ENCODE assay signal across 21 cellular contexts in the genomic region with DNA sequence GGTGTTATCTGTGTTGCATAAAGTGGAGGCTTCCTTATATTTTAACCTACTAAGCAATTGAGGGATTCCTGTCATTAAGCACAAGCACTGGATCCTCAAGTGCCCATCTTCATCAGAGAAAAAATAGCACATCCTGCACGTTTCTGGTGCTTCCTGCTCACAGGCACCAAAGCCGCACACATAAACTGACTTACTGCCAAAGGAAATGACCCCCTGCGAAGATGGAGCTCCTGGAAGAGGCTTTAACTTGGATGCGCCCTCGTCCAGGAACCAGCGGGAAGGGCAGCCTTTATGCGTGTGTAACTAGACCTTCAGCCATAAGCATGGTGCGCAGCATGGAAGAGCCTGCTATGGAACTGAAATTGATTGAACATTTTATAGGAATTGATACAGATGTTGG.
"Had no signal": no experiment of that assay in that cellular context is flagged by ENCODE, and none has a peak within 500 bp of the region (broad histone marks: within the 10 kb centered on the region; RNA-seq: fewer than 3 reads in every experiment).

No MANE protein-coding gene starts in this region.

- H3K4me1 ChIP-seq: pancreas, psoas muscle, right atrium auricular region had no signal

- H3K27ac ChIP-seq: cardiac muscle cell, epithelial cell of prostate, heart left ventricle, pancreas, psoas muscle, right atrium auricular region had no signal

- ATAC-seq: activated CD4-positive, alpha-beta T cell treated with anti-CD3 and anti-CD28 coated beads for 36 hours; activated T-cell treated with anti-CD3 and anti-CD28 coated beads, Interleukin-2, amount 50 U/mL, for 4 hours; heart left ventricle; left cardiac atrium; pancreas; psoas muscle; stimulated activated naive CD8-positive, alpha-beta T cell treated with anti-CD3 and anti-CD28 coated beads, Interleukin-15, Interleukin-2, amounts not matched to agents 100 U/mL and 50 U/mL, for 24 hours; WTC11 had no signal

- H3K36me3 ChIP-seq: cardiac muscle cell, heart left ventricle, pancreas, right atrium auricular region had no signal

- DNase-seq: activated CD4-positive, alpha-beta T cell treated with anti-CD3 and anti-CD28 coated beads for 36 hours; activated CD4-positive, alpha-beta T cell treated with anti-CD3 and anti-CD28 coated beads, Interleukin-2, amount 50 U/mL, for 4 hours; activated CD8-positive, alpha-beta memory T cell treated with anti-CD3 and anti-CD28 coated beads for 24 hours; activated CD8-positive, alpha-beta memory T cell treated with anti-CD3 and anti-CD28 coated beads, Interleukin-2, amount 50 U/mL, for 4 hours; activated naive CD4-positive, alpha-beta T cell treated with Interleukin-2 at 50 U/mL for 16 hours; activated naive CD8-positive, alpha-beta T cell treated with anti-CD3 and anti-CD28 coated beads for 36 hours; activated T-cell treated with anti-CD3 and anti-CD28 coated beads, Interleukin-2, amount 50 U/mL, for 4 hours; amniotic stem cell; cortex of kidney; heart left ventricle; islet precursor cell; left cardiac atrium; pancreas; psoas muscle; stimulated activated CD4-positive, alpha-beta T cell treated with anti-CD3 and anti-CD28 coated beads, Interleukin-4, amount 100 ng/mL, for 24 hours; stimulated activated naive CD8-positive, alpha-beta T cell treated with anti-CD3 and anti-CD28 coated beads, Interleukin-15, Interleukin-2, amounts not matched to agents 100 U/mL and 50 U/mL, for 24 hours; T1000 had no signal

- H3K4me3 ChIP-seq: cardiac muscle cell, heart left ventricle, pancreas, psoas muscle, right atrium auricular region had no signal

- H3K9me3 ChIP-seq: pancreas, psoas muscle had no signal

- H3K27me3 ChIP-seq: cardiac muscle cell, heart left ventricle, right atrium auricular region had no signal
